ENCODE assay signal across 19 cellular contexts in genomic region chr3:94269763-94270162, GRCh38.
"Had no signal": no experiment of that assay in that cellular context is flagged by ENCODE, and none has a peak within 500 bp of the region (broad histone marks: within the 10 kb centered on the region; RNA-seq: fewer than 3 reads in every experiment).

No MANE protein-coding gene starts in this region.

- H3K4me3 ChIP-seq: heart right ventricle, tibial nerve had no signal

- H3K4me1 ChIP-seq: heart right ventricle, tibial nerve had no signal

- H3K9me3 ChIP-seq: heart right ventricle, tibial nerve had no signal

- DNase-seq: activated CD4-positive, alpha-beta memory T cell treated with anti-CD3 and anti-CD28 coated beads, Interleukin-2, amount 10 ng/mL, durations not matched to agents 7 days and 5 days; activated CD4-positive, alpha-beta T cell treated with anti-CD3 and anti-CD28 coated beads for 36 hours; activated naive CD4-positive, alpha-beta T cell treated with anti-CD3 and anti-CD28 coated beads, Interleukin-2, amount 50 U/mL, for 16 hours; activated T-cell treated with anti-CD3 and anti-CD28 coated beads, Interleukin-2, amount 50 U/mL, for 24 hours; amniotic stem cell; dermis blood vessel endothelial cell; heart right ventricle; mammary epithelial cell; nucleus accumbens; posterior cingulate gyrus; stimulated activated CD4-positive, alpha-beta T cell treated with anti-CD3 and anti-CD28 coated beads, Interleukin-15, amount 100 ng/mL, for 24 hours; stimulated activated CD4-positive, alpha-beta T cell treated with anti-CD3 and anti-CD28 coated beads, Interleukin-4, amount 100 ng/mL, for 24 hours; stimulated activated naive CD4-positive, alpha-beta T cell; substantia nigra; T-helper 17 cell; WERI-Rb-1 had no signal

- FAIRE-seq: frontal cortex had no signal

- H3K27me3 ChIP-seq: heart right ventricle, tibial nerve had no signal

- ATAC-seq: activated CD4-positive, alpha-beta T cell treated with anti-CD3 and anti-CD28 coated beads for 36 hours; heart right ventricle; left lobe of liver; T-helper 17 cell had no signal

- H3K36me3 ChIP-seq: heart right ventricle, tibial nerve, WERI-Rb-1 had no signal

- H3K27ac ChIP-seq: heart right ventricle, tibial nerve, WERI-Rb-1 had no signal
